Comparison of ENCODE assay signal across 1 cellular context in the genomic region with DNA sequence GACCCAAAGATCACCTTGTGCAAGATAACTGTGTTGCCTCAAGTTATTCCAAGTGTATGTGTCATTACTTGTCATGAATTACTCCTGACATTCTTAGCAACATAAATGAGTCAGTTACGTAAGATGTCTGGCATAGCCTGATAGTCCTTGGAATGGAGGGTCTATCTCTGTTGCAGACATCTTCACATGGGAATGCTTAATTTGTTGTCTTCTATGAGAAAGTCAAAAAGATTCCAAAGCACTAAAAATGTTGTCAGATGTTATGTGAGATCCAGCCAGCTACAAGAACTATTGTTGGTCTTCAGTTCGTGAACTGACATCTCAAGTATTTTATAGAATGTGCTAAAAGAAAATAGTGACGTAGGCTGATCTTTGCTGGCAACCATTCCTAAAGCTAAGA.
TF ChIP-seq lines count a peak whose summit lies in the region.

No MANE protein-coding gene starts in this region.

TF ChIP-seq in SK-N-SH, 30 proteins besides CTCF, POLR2A, EP300 and RAD21 (continued from another document):
- TF ChIP-seq, protein P1, sequence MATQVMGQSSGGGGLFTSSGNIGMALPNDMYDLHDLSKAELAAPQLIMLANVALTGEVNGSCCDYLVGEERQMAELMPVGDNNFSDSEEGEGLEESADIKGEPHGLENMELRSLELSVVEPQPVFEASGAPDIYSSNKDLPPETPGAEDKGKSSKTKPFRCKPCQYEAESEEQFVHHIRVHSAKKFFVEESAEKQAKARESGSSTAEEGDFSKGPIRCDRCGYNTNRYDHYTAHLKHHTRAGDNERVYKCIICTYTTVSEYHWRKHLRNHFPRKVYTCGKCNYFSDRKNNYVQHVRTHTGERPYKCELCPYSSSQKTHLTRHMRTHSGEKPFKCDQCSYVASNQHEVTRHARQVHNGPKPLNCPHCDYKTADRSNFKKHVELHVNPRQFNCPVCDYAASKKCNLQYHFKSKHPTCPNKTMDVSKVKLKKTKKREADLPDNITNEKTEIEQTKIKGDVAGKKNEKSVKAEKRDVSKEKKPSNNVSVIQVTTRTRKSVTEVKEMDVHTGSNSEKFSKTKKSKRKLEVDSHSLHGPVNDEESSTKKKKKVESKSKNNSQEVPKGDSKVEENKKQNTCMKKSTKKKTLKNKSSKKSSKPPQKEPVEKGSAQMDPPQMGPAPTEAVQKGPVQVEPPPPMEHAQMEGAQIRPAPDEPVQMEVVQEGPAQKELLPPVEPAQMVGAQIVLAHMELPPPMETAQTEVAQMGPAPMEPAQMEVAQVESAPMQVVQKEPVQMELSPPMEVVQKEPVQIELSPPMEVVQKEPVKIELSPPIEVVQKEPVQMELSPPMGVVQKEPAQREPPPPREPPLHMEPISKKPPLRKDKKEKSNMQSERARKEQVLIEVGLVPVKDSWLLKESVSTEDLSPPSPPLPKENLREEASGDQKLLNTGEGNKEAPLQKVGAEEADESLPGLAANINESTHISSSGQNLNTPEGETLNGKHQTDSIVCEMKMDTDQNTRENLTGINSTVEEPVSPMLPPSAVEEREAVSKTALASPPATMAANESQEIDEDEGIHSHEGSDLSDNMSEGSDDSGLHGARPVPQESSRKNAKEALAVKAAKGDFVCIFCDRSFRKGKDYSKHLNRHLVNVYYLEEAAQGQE (IDR thresholded peaks at IDR 0.05; ENCODE audit: low read depth, low read length): no peak
- TF ChIP-seq, protein P2, sequence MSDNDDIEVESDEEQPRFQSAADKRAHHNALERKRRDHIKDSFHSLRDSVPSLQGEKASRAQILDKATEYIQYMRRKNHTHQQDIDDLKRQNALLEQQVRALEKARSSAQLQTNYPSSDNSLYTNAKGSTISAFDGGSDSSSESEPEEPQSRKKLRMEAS (IDR thresholded peaks at IDR 0.05; ENCODE audit: low read depth): 0 out of 2 replicates have a peak, but pooled peaks have one; percentile 24
- TF ChIP-seq TAF1 (IDR thresholded peaks at IDR 0.05; ENCODE audit: borderline replicate concordance, low read depth, low read length): no peak
- TF ChIP-seq RXRA (IDR thresholded peaks at IDR 0.05; ENCODE audit: borderline replicate concordance, low read depth): no peak; the same call in 1 of the 2 replicates
- TF ChIP-seq, protein P3, sequence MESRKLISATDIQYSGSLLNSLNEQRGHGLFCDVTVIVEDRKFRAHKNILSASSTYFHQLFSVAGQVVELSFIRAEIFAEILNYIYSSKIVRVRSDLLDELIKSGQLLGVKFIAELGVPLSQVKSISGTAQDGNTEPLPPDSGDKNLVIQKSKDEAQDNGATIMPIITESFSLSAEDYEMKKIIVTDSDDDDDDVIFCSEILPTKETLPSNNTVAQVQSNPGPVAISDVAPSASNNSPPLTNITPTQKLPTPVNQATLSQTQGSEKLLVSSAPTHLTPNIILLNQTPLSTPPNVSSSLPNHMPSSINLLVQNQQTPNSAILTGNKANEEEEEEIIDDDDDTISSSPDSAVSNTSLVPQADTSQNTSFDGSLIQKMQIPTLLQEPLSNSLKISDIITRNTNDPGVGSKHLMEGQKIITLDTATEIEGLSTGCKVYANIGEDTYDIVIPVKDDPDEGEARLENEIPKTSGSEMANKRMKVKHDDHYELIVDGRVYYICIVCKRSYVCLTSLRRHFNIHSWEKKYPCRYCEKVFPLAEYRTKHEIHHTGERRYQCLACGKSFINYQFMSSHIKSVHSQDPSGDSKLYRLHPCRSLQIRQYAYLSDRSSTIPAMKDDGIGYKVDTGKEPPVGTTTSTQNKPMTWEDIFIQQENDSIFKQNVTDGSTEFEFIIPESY (IDR thresholded peaks at IDR 0.05; ENCODE audit: borderline replicate concordance, low read depth): peak; percentile 43; the same call in 1 of the 2 replicates
- 0 out of 2 replicates have a peak, but pooled peaks have one; percentile 20 for TF ChIP-seq YY1 (IDR thresholded peaks at IDR 0.05; ENCODE audit: low read depth)
- TF ChIP-seq SMC3 (IDR thresholded peaks at IDR 0.05; ENCODE audit: low read depth, low read length): no peak
- TF ChIP-seq FOSL2 (IDR thresholded peaks at IDR 0.05; ENCODE audit: borderline replicate concordance, low read depth): peak; percentile 74; the same call in 1 of the 2 replicates
- TF ChIP-seq MEF2A (IDR thresholded peaks at IDR 0.05; ENCODE audit: borderline replicate concordance, low read depth): no peak
- TF ChIP-seq, protein P4, sequence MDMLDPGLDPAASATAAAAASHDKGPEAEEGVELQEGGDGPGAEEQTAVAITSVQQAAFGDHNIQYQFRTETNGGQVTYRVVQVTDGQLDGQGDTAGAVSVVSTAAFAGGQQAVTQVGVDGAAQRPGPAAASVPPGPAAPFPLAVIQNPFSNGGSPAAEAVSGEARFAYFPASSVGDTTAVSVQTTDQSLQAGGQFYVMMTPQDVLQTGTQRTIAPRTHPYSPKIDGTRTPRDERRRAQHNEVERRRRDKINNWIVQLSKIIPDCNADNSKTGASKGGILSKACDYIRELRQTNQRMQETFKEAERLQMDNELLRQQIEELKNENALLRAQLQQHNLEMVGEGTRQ (IDR thresholded peaks at IDR 0.05; ENCODE audit: borderline replicate concordance, low read depth, low read length): no peak
- TF ChIP-seq RFX5 (IDR thresholded peaks at IDR 0.05; ENCODE audit: low read length): no peak
- TF ChIP-seq FOXM1 (IDR thresholded peaks at IDR 0.05; ENCODE audit: low read depth): 0 out of 2 replicates have a peak, but pooled peaks have one; percentile 50
- no peak for TF ChIP-seq GABPA (IDR thresholded peaks at IDR 0.05; ENCODE audit: low read depth)
- TF ChIP-seq NRF1 (IDR thresholded peaks at IDR 0.05; ENCODE audit: low read depth, low read length): no peak
- TF ChIP-seq, protein P5, sequence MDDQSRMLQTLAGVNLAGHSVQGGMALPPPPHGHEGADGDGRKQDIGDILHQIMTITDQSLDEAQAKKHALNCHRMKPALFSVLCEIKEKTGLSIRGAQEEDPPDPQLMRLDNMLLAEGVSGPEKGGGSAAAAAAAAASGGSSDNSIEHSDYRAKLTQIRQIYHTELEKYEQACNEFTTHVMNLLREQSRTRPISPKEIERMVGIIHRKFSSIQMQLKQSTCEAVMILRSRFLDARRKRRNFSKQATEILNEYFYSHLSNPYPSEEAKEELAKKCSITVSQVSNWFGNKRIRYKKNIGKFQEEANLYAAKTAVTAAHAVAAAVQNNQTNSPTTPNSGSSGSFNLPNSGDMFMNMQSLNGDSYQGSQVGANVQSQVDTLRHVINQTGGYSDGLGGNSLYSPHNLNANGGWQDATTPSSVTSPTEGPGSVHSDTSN (IDR thresholded peaks at IDR 0.05): peak; percentile 88
- TF ChIP-seq EZH2phosphoT487 (IDR thresholded peaks at IDR 0.05; ENCODE audit: borderline replicate concordance, low read depth): no peak
- TF ChIP-seq JUND (IDR thresholded peaks at IDR 0.05): peak; percentile 69
- TF ChIP-seq MXI1 (IDR thresholded peaks at IDR 0.05; ENCODE audit: low read depth, low read length): no peak
- TF ChIP-seq SIN3A (IDR thresholded peaks at IDR 0.05; ENCODE audit: borderline replicate concordance, low read depth, low read length): 0 out of 2 replicates have a peak, but pooled peaks have one; percentile 14
